ENCODE assay signal across 27 cellular contexts in the genomic region with DNA sequence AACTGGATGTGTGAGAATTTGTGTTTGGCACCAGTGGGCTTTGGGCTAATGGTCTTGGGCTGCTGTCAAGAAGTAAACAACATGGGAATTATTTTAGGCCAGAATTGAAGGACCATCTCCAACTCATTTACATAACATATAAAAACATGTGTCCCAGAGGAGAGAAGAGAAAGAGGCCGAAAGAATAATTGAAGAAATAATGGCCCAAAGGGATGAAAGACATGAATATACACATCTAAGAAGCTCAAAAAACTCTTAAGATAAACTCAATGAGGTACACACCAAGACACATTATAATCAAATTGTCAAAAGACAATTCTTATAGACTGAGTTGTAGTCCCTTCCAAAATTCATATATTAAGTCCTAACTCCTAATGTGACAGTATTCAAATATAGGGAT.
DNase-seq lines count a peak whose midpoint lies in the region; TF ChIP-seq lines count a peak whose summit lies in the region.
"Had no signal": no experiment of that assay in that cellular context is flagged by ENCODE, and none has a peak within 500 bp of the region (broad histone marks: within the 10 kb centered on the region; RNA-seq: fewer than 3 reads in every experiment).

No MANE protein-coding gene starts in this region.

- POLR2A ChIA-PET in HEK293 (lab: Yijun Ruan, JAX) = no interaction called here

- DNase-seq in activated CD4-positive, CD25-positive, alpha-beta regulatory T cell (lab: John Stamatoyannopoulos, UW) = no peak
- DNase-seq: 8988T; ACHN; AML-193; BE2C; C1 segment of cervical spinal cord; Caco-2; Calu3; CD4-positive, alpha-beta memory T cell; CD4-positive, alpha-beta T cell; CD4-positive, CD25-positive, alpha-beta regulatory T cell; CD8-positive, alpha-beta memory T cell; CD8-positive, alpha-beta T cell; COR-L47; DMS 273 treated with DMSO at 0.1 percent for 48 hours; DMS153; DMS53; DMS79; DMS79 treated with DMSO at 0.1 percent for 48 hours; DND-41; EL had no signal

- no peak overlapping the region for H3K27ac ChIP-seq in HEK293 (ENCODE audit: extremely low read depth, low read depth, low read length)
- H3K27ac ChIP-seq: 22Rv1; A549; BLaER1; BLaER1 treated with 17β-estradiol and CSF1 and Interleukin-3, amounts not matched to agents 10 nM and 100 nM; C4-2B had no signal

- CTCF ChIA-PET in HEK293 (lab: Yijun Ruan, JAX) = interaction anchor here (0.8 kb wide), 1 partner anchor 1033 kb away, joined by 3 read pairs; a partner anchor contains a TSS

- H3K4me1 ChIP-seq in HEK293 (ENCODE audit: control insufficient read depth, insufficient read depth, low read length) = no peaks in the 10 kb centered on the region
- H3K4me1 ChIP-seq: A549; BE2C; BLaER1; BLaER1 treated with 17β-estradiol and CSF1 and Interleukin-3, amounts not matched to agents 10 nM and 100 nM; Caco-2 had no signal

- no peaks in the 10 kb centered on the region for H3K9me3 ChIP-seq in HEK293 (ENCODE audit: control insufficient read depth, insufficient read depth, low read depth, low read length)
- H3K9me3 ChIP-seq: BE2C had no signal

- H3K36me3 ChIP-seq in HEK293 (ENCODE audit: control insufficient read depth in 2 of 2, insufficient read depth in 1 of 2, low read length in 2 of 2) = no peaks in the 10 kb centered on the region
- H3K36me3 ChIP-seq: BE2C; BLaER1; BLaER1 treated with 17β-estradiol and CSF1 and Interleukin-3, amounts not matched to agents 10 nM and 100 nM had no signal

- H3K4me3 ChIP-seq in HEK293 (ENCODE audit: low read depth, low read length) = no peak overlapping the region
- H3K4me3 ChIP-seq: A549; BLaER1; BLaER1 treated with 17β-estradiol and CSF1 and Interleukin-3, amounts not matched to agents 10 nM and 100 nM had no signal

- TF ChIP-seq CTCF in HEK293 (tag by site-specific recombination; IDR thresholded peaks at IDR 0.05) = no peak

TF ChIP-seq in HEK293, 187 proteins besides CTCF, POLR2A, EP300 and RAD21:
- TF ChIP-seq ZNF558 (tag by site-specific recombination; IDR thresholded peaks at IDR 0.05) (peak; percentile 99), ZNF777 (tag by site-specific recombination; IDR thresholded peaks at IDR 0.05; ENCODE audit: borderline replicate concordance) (no peak)
